In the genomic region with DNA sequence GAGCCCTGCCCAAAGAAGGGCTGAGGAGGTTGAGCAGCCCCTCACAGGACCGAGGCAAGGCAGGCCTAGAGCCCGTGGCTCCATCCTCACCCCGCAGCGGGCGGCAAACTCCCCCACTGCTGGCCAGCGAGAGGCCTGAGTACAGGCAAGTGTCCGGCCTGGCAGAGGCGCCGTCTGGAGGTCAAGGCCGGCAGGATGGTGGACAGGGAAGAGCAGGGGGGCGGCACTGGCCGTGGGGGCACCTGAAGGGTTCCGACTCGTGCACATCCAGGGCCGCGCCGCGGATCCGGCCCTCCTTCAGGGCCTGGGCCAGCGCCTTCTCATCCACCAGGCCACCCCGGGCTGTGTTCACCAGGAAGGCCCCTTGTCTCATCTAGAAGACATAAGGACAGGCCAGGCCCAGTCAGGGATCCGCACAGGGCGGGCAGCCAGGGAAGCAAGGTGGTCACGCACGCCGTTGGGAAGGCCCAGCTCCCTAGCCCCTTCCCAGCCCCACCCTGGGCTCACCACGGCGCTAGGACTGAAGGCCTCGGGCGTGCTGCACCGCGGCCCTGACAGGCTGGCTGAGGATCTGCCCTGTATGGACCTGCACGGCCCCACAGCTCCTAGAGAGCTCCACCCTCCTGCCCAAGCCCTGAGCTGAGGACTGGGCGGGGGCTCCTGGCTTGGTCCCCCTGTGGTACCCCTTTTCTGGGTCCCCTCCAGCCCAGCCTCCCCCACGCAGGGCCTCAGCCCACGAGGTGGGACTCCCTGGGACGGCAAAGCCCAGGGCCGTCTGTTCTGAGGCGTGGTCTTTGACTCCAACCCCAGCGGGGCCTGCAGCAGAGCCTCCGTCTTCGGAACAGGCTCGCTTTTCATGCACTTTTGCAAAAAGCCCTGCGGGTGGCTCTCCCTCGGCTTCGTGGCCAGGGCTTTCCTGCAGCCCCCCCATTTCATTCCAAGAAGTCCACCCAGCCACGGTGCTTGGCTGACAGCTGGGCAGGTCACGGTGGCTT, we compare ENCODE assay signal across 11 cellular contexts.
"Had no signal": no experiment of that assay in that cellular context is flagged by ENCODE, and none has a peak within 500 bp of the region (broad histone marks: within the 10 kb centered on the region; RNA-seq: fewer than 3 reads in every experiment).

No MANE protein-coding gene starts in this region.

- H3K27me3 ChIP-seq: right atrium auricular region had no signal

- H3K9me3 ChIP-seq: right atrium auricular region had no signal

- DNase-seq: activated CD4-positive, alpha-beta T cell treated with anti-CD3 and anti-CD28 coated beads, Interleukin-2, amount 10 ng/mL, durations not matched to agents 7 days and 5 days; activated CD4-positive, CD25-positive, alpha-beta regulatory T cell; activated CD8-positive, alpha-beta memory T cell treated with anti-CD3 and anti-CD28 coated beads for 24 hours; activated naive CD4-positive, alpha-beta T cell treated with anti-CD3 and anti-CD28 coated beads, Interleukin-2, amount 50 U/mL, for 16 hours; cortex of kidney; effector memory CD4-positive, alpha-beta T cell; naive thymus-derived CD8-positive, alpha-beta T cell had no signal

- H3K4me3 ChIP-seq: right atrium auricular region, smooth muscle cell had no signal

- H3K27ac ChIP-seq: epithelial cell of prostate, right atrium auricular region had no signal

- H3K4me2 ChIP-seq: smooth muscle cell had no signal

- ATAC-seq: naive thymus-derived CD8-positive, alpha-beta T cell; stimulated activated effector memory CD8-positive, alpha-beta T cell treated with anti-CD3 and anti-CD28 coated beads, Interleukin-12 subunit alpha, Interleukin-12 subunit beta, amount 100 ng/mL, for 72 hours had no signal
